Comparison of ENCODE assay signal across 23 cellular contexts in the genomic region with DNA sequence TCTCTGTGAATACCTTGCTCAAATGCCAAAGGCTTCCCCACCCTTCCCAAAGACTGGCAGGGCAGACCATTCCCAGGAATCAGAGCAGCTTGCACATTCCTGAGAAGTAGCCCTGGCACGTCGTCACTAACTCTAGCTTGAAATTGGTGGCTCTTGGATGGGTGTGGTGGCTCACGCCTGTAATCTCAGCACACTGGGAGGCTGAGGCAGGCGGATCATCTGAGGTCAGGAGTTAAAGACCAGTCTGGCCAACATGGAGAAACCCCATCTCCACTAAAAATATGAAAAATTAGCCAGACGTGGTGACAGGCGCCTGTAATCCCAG.
"Had no signal": no experiment of that assay in that cellular context is flagged by ENCODE, and none has a peak within 500 bp of the region (broad histone marks: within the 10 kb centered on the region; RNA-seq: fewer than 3 reads in every experiment).

No MANE protein-coding gene starts in this region.

- ATAC-seq: effector memory CD8-positive, alpha-beta T cell; naive thymus-derived CD8-positive, alpha-beta T cell had no signal

- DNase-seq: activated CD4-positive, alpha-beta T cell treated with anti-CD3 and anti-CD28 coated beads, Interleukin-2, amount 50 U/mL, for 1 hour; activated CD8-positive, alpha-beta memory T cell treated with anti-CD3 and anti-CD28 coated beads for 24 hours; activated effector memory CD4-positive, alpha-beta T cell treated with anti-CD3 and anti-CD28 coated beads, Interleukin-2, amount 50 U/mL, for 16 hours; activated naive CD8-positive, alpha-beta T cell treated with anti-CD3 and anti-CD28 coated beads, Interleukin-2, amount 10 ng/mL, durations not matched to agents 7 days and 5 days; brain microvascular endothelial cell; effector memory CD8-positive, alpha-beta T cell; kidney glomerular epithelial cell; left lung; lower lobe of right lung; mesenchymal stem cell; naive thymus-derived CD8-positive, alpha-beta T cell; nucleus accumbens; stimulated activated naive CD4-positive, alpha-beta T cell treated with Interleukin-2 at 50 U/mL for 16 hours; T-helper 9 cell; testis; transverse colon had no signal

- H3K27me3 ChIP-seq: brain microvascular endothelial cell, esophagus muscularis mucosa, left lung, testis, transverse colon had no signal

- FAIRE-seq: astrocyte, frontal cortex, urothelium cell line had no signal

- H3K27ac ChIP-seq: brain microvascular endothelial cell, coronary artery, esophagus muscularis mucosa, left lung, lower lobe of right lung, parathyroid adenoma, right atrium auricular region, testis, transverse colon had no signal

- H3K4me3 ChIP-seq: coronary artery, esophagus muscularis mucosa, left lung, lower lobe of right lung, right atrium auricular region, testis, transverse colon had no signal

- H3K9me3 ChIP-seq: esophagus muscularis mucosa, lower lobe of right lung, right atrium auricular region, testis, transverse colon had no signal

- H3K4me1 ChIP-seq: left lung, lower lobe of right lung, right atrium auricular region, testis, transverse colon had no signal

- H3K36me3 ChIP-seq: brain microvascular endothelial cell, esophagus muscularis mucosa, left lung, lower lobe of right lung, right atrium auricular region, transverse colon had no signal
